ENCODE assay signal across 28 cellular contexts in genomic region chr1:213486488-213486887, GRCh38.
"Had no signal": no experiment of that assay in that cellular context is flagged by ENCODE, and none has a peak within 500 bp of the region (broad histone marks: within the 10 kb centered on the region; RNA-seq: fewer than 3 reads in every experiment).

No MANE protein-coding gene starts in this region.

- H3K4me1 ChIP-seq: stomach, suprapubic skin, testis, thyroid gland, tibial artery, tibial nerve, transverse colon, upper lobe of left lung, upper lobe of right lung, uterus, vagina had no signal

- H3K27ac ChIP-seq: stomach, suprapubic skin, testis, thoracic aorta, thyroid gland, tibial artery, tibial nerve, transverse colon, upper lobe of left lung, upper lobe of right lung, uterus, vagina had no signal

- FAIRE-seq: urothelium cell line had no signal

- H3K9me3 ChIP-seq: stomach, suprapubic skin, testis, thoracic aorta, thyroid gland, tibial artery, tibial nerve, transverse colon, upper lobe of left lung, upper lobe of right lung, uterus, vagina had no signal

- H3K4me1 Mint-ChIP-seq: stimulated activated effector memory CD8-positive, alpha-beta T cell treated with anti-CD3 and anti-CD28 coated beads, Interleukin-12 subunit alpha, Interleukin-12 subunit beta, amount 100 ng/mL, for 72 hours; stimulated activated memory B cell treated with anti-CD40 and anti-IgM and Interleukin-4, amounts not matched to agents 10 μg/mL and 1 μg/mL and 100 μg/mL, for 72 hours; stimulated activated naive B cell treated with anti-CD40 and anti-IgM and Interleukin-4, amounts not matched to agents 10 μg/mL and 1 μg/mL and 100 μg/mL, for 72 hours had no signal

- H3K9me3 Mint-ChIP-seq: stimulated activated memory B cell treated with anti-CD40 and anti-IgM and Interleukin-4, amounts not matched to agents 10 μg/mL and 1 μg/mL and 100 μg/mL, for 72 hours; type B pancreatic cell had no signal

- H3K27me3 ChIP-seq: stomach, suprapubic skin, testis, thyroid gland, tibial artery, tibial nerve, transverse colon, upper lobe of left lung, upper lobe of right lung, uterus, vagina had no signal

- ATAC-seq: stimulated activated effector memory CD8-positive, alpha-beta T cell treated with anti-CD3 and anti-CD28 coated beads, Interleukin-12 subunit alpha, Interleukin-12 subunit beta, amount 100 ng/mL, for 72 hours; stimulated activated memory B cell treated with anti-CD40 and anti-IgM and Interleukin-4, amounts not matched to agents 10 μg/mL and 1 μg/mL and 100 μg/mL, for 72 hours; stimulated activated naive B cell treated with anti-CD40 and anti-IgM and Interleukin-4, amounts not matched to agents 10 μg/mL and 1 μg/mL and 100 μg/mL, for 72 hours; stimulated activated naive CD8-positive, alpha-beta T cell treated with anti-CD3 and anti-CD28 coated beads, Interleukin-15, Interleukin-2, amounts not matched to agents 100 U/mL and 50 U/mL, for 24 hours; upper lobe of right lung had no signal

- H3K4me3 Mint-ChIP-seq: stimulated activated effector memory CD8-positive, alpha-beta T cell treated with anti-CD3 and anti-CD28 coated beads, Interleukin-12 subunit alpha, Interleukin-12 subunit beta, amount 100 ng/mL, for 72 hours; stimulated activated memory B cell treated with anti-CD40 and anti-IgM and Interleukin-4, amounts not matched to agents 10 μg/mL and 1 μg/mL and 100 μg/mL, for 72 hours; stimulated activated naive B cell treated with anti-CD40 and anti-IgM and Interleukin-4, amounts not matched to agents 10 μg/mL and 1 μg/mL and 100 μg/mL, for 72 hours; stimulated activated naive CD8-positive, alpha-beta T cell treated with anti-CD3 and anti-CD28 coated beads, Interleukin-15, Interleukin-2, amounts not matched to agents 100 ng/mL and 50 ng/mL, for 24 hours; type B pancreatic cell had no signal

- H3K36me3 ChIP-seq: stomach, suprapubic skin, thoracic aorta, thyroid gland, tibial artery, tibial nerve, transverse colon, upper lobe of left lung, upper lobe of right lung, uterus, vagina had no signal

- H3K27ac Mint-ChIP-seq: stimulated activated effector memory CD8-positive, alpha-beta T cell treated with anti-CD3 and anti-CD28 coated beads, Interleukin-12 subunit alpha, Interleukin-12 subunit beta, amount 100 ng/mL, for 72 hours; stimulated activated memory B cell treated with anti-CD40 and anti-IgM and Interleukin-4, amounts not matched to agents 10 μg/mL and 1 μg/mL and 100 μg/mL, for 72 hours; stimulated activated naive B cell treated with anti-CD40 and anti-IgM and Interleukin-4, amounts not matched to agents 10 μg/mL and 1 μg/mL and 100 μg/mL, for 72 hours; stimulated activated naive CD8-positive, alpha-beta T cell treated with anti-CD3 and anti-CD28 coated beads, Interleukin-15, Interleukin-2, amounts not matched to agents 100 ng/mL and 50 ng/mL, for 24 hours; type B pancreatic cell had no signal

- DNase-seq: stimulated activated CD4-positive, alpha-beta T cell treated with anti-CD3 and anti-CD28 coated beads, Interleukin-2, amount 100 ng/mL, for 48 hours; stimulated activated CD4-positive, alpha-beta T cell treated with anti-CD3 and anti-CD28 coated beads, Interleukin-4, amount 100 ng/mL, for 1 hour; stimulated activated CD4-positive, alpha-beta T cell treated with anti-CD3 and anti-CD28 coated beads, Interleukin-4, amount 100 ng/mL, for 24 hours; stimulated activated CD4-positive, alpha-beta T cell treated with anti-CD3 and anti-CD28 coated beads, Interleukin-4, amount 100 ng/mL, for 4 hours; stimulated activated CD8-positive, alpha-beta memory T cell treated with anti-CD3 and anti-CD28 coated beads, Interleukin-4, amount 100 ng/mL, for 48 hours; stimulated activated naive B cell treated with anti-CD40 and anti-IgM and Interleukin-4, amounts not matched to agents 10 μg/mL and 1 μg/mL and 100 μg/mL, for 72 hours; stimulated activated naive CD4-positive, alpha-beta T cell; stimulated activated naive CD4-positive, alpha-beta T cell treated with Interleukin-2 at 50 U/mL for 16 hours; stimulated activated naive CD8-positive, alpha-beta T cell treated with anti-CD3 and anti-CD28 coated beads, Interleukin-15, Interleukin-2, amounts not matched to agents 100 U/mL and 50 U/mL, for 24 hours; stomach; substantia nigra; testis; thyroid gland; tibial artery; transverse colon; trophoblast cell; upper lobe of left lung; upper lobe of right lung; uterus had no signal

- H3K4me3 ChIP-seq: stomach, suprapubic skin, testis, thoracic aorta, thyroid gland, tibial artery, tibial nerve, transverse colon, upper lobe of left lung, upper lobe of right lung, uterus, vagina had no signal

- H3K36me3 Mint-ChIP-seq: stimulated activated effector memory CD8-positive, alpha-beta T cell treated with anti-CD3 and anti-CD28 coated beads, Interleukin-12 subunit alpha, Interleukin-12 subunit beta, amount 100 ng/mL, for 72 hours; stimulated activated memory B cell treated with anti-CD40 and anti-IgM and Interleukin-4, amounts not matched to agents 10 μg/mL and 1 μg/mL and 100 μg/mL, for 72 hours; stimulated activated naive B cell treated with anti-CD40 and anti-IgM and Interleukin-4, amounts not matched to agents 10 μg/mL and 1 μg/mL and 100 μg/mL, for 72 hours; type B pancreatic cell had no signal
